Comparison of ENCODE assay signal across 8 cellular contexts in genomic region chr19:49119411-49120324, GRCh38. TPM values are rescaled to one million over a fixed set of nuclear protein-coding genes. Genes with fewer than 3 reads are reported as not detected.
A peak's percentile ranks its signal among the peaks of the same experiment; 100 is the strongest.
DNase-seq lines count a peak whose midpoint lies in the region; ATAC-seq, FAIRE-seq and TF ChIP-seq lines count a peak whose summit lies in the region.

Gene PPFIA3, plus strand, starts transcription at chr19:49119544. Its CDS starts 8,330 bp downstream, at chr19:49127874.

- peak within 1 kb of the TSS; percentile 93 for H3K4me3 Mint-ChIP-seq in Calu3 (ENCODE audit: low read depth, unreplicated experiment)
- H3K4me3 Mint-ChIP-seq in activated naive CD8-positive, alpha-beta T cell treated with anti-CD3 and anti-CD28 coated beads, Interleukin-2, amount 50 U/mL, for 24 hours: peak within 1 kb of the TSS; percentile 81

- DNase-seq in Calu3: peak; percentile 73
- DNase-seq in LoVo (ENCODE audit: low spot score): peak; percentile 31
- no peak for DNase-seq in activated naive CD8-positive, alpha-beta T cell treated with anti-CD3 and anti-CD28 coated beads, Interleukin-2, amount 50 U/mL, for 24 hours
- peak; percentile 81 for DNase-seq in Right ventricle myocardium superior
- DNase-seq in occipital lobe (lab: John Stamatoyannopoulos, UW): no peak
- no peak for DNase-seq in D721Med (ENCODE audit: insufficient read length, low spot score)

- peaks cover 42% of the 10 kb centered on the region for H3K36me3 Mint-ChIP-seq in Calu3 (ENCODE audit: insufficient read depth, unreplicated experiment)
- H3K36me3 Mint-ChIP-seq in activated naive CD8-positive, alpha-beta T cell treated with anti-CD3 and anti-CD28 coated beads, Interleukin-2, amount 50 U/mL, for 24 hours (ENCODE audit: low read depth): no peaks in the 10 kb centered on the region

- TF ChIP-seq CTCF in Calu3 (IDR thresholded peaks at IDR 0.05; ENCODE audit: unreplicated experiment) (no peak), D721Med (IDR thresholded peaks at IDR 0.05; ENCODE audit: insufficient read depth, missing control alignments) (no peak)

- CTCF ChIA-PET in Calu3 (lab: Charles Lee): interaction anchor here (0.7 to 1.6 kb wide), 3 partner anchors 22 to 79 kb away, joined by 3 to 6 read pairs (median 3); no protein-coding TSS in a partner anchor

- no TSS peak for BruUV-seq in Calu3 (replicated peaks; lab: Mats Ljungman, UMichigan)

- intact Hi-C loops in Calu3 (cut with micrococcal nuclease; ENCODE audit: unreplicated experiment) (loop anchor here (5.0 kb wide), 1 partner anchor 88 kb away; no protein-coding TSS in a partner anchor), Right ventricle myocardium superior (cut with DNase I) (no loop called here)

- H3K27ac Mint-ChIP-seq in Calu3 (ENCODE audit: unreplicated experiment): peak within 1 kb of the TSS; percentile 56
- peak within 1 kb of the TSS; percentile 76 for H3K27ac Mint-ChIP-seq in activated naive CD8-positive, alpha-beta T cell treated with anti-CD3 and anti-CD28 coated beads, Interleukin-2, amount 50 U/mL, for 24 hours

- ATAC-seq in activated naive CD8-positive, alpha-beta T cell treated with anti-CD3 and anti-CD28 coated beads, Interleukin-2, amount 50 U/mL, for 24 hours: no peak
- ATAC-seq in Right ventricle myocardium superior (ENCODE audit: poor library complexity) (peak; percentile 64), GM19395 (IDR thresholded peaks at IDR 0.05; ENCODE audit: unreplicated experiment) (no peak), GM18861 (IDR thresholded peaks at IDR 0.05; ENCODE audit: unreplicated experiment) (no peak)

- peaks cover 37% of the 10 kb centered on the region for H3K27me3 Mint-ChIP-seq in Calu3 (ENCODE audit: unreplicated experiment)
- peaks cover 9% of the 10 kb centered on the region for H3K27me3 Mint-ChIP-seq in activated naive CD8-positive, alpha-beta T cell treated with anti-CD3 and anti-CD28 coated beads, Interleukin-2, amount 50 U/mL, for 24 hours

- H3K9me3 Mint-ChIP-seq in Calu3 (ENCODE audit: low read depth, unreplicated experiment): no peaks in the 10 kb centered on the region
- no peaks in the 10 kb centered on the region for H3K9me3 Mint-ChIP-seq in activated naive CD8-positive, alpha-beta T cell treated with anti-CD3 and anti-CD28 coated beads, Interleukin-2, amount 50 U/mL, for 24 hours

- H3K4me1 Mint-ChIP-seq in Calu3 (ENCODE audit: low read depth, unreplicated experiment): peaks cover 31% of the 10 kb centered on the region
- H3K4me1 Mint-ChIP-seq in activated naive CD8-positive, alpha-beta T cell treated with anti-CD3 and anti-CD28 coated beads, Interleukin-2, amount 50 U/mL, for 24 hours: peaks cover 24% of the 10 kb centered on the region

- FAIRE-seq in D721Med (lab: Jason Lieb, UNC): no peak

RNA-seq across cellular contexts. Expression of gene PPFIA3, which starts in this region (rescaled TPM):
- total RNA-seq in Calu3 (2022) (4.9 and 6.0 TPM in 2 replicates), Right ventricle myocardium superior (5.0 TPM), occipital lobe (35.9 TPM)

Comparison
In these comparisons a context has a peak if more than half of its experiments do, and no peak if none do; other contexts are left out.
1. DNase-seq: peak in Calu3 (single experiment), LoVo (single experiment) and Right ventricle myocardium superior (single experiment); none in activated naive CD8-positive, alpha-beta T cell treated with anti-CD3 and anti-CD28 coated beads, Interleukin-2, amount 50 U/mL, for 24 hours (single experiment), occipital lobe (single experiment) and D721Med (single experiment).